In genomic region chr1:224500802-224501201, GRCh38 we compare ENCODE assay signal across 16 cellular contexts.
DNase-seq lines count a peak whose midpoint lies in the region; ATAC-seq and TF ChIP-seq lines count a peak whose summit lies in the region.
"Had no signal": no experiment of that assay in that cellular context is flagged by ENCODE, and none has a peak within 500 bp of the region (broad histone marks: within the 10 kb centered on the region; RNA-seq: fewer than 3 reads in every experiment).

No MANE protein-coding gene starts in this region.

- CTCF ChIA-PET in activated CD8-positive, alpha-beta T cell treated with anti-CD3 and anti-CD28 coated beads, Interleukin-2, amount 10 ng/mL, durations not matched to agents 7 days and 5 days (lab: Charles Lee), result interaction anchor here (3.8 kb wide), 1 partner anchor 12 kb away, joined by 34 read pairs; no protein-coding TSS in a partner anchor
- CTCF ChIA-PET in activated CD8-positive, alpha-beta T cell treated with anti-CD3 and anti-CD28 coated beads for 36 hours (lab: Charles Lee), result interaction anchor here (5.6 kb wide), 1 partner anchor 13 kb away, joined by 38 read pairs; no protein-coding TSS in a partner anchor

- TF ChIP-seq CTCF in activated CD8-positive, alpha-beta T cell treated with anti-CD3 and anti-CD28 coated beads for 36 hours (IDR thresholded peaks at IDR 0.05), result no peak
- TF ChIP-seq CTCF in osteoblast (IDR thresholded peaks at IDR 0.05; ENCODE audit: extremely low read depth, low read depth, low read length) (no peak), left lung (IDR thresholded peaks at IDR 0.05) (no peak), left ventricle myocardium inferior (IDR thresholded peaks at IDR 0.05; ENCODE audit: borderline replicate concordance) (no peak)

- no peaks in the 10 kb centered on the region for H3K27me3 Mint-ChIP-seq in activated CD8-positive, alpha-beta T cell treated with anti-CD3 and anti-CD28 coated beads, Interleukin-2, amount 10 ng/mL, durations not matched to agents 7 days and 5 days (ENCODE audit: low read depth)
- H3K27me3 Mint-ChIP-seq in activated CD8-positive, alpha-beta T cell treated with anti-CD3 and anti-CD28 coated beads for 36 hours, result no peaks in the 10 kb centered on the region
- peaks cover 6% of the 10 kb centered on the region for H3K27me3 Mint-ChIP-seq in activated T-cell treated with anti-CD3 and anti-CD28 coated beads, Interleukin-2, amount 50 U/mL, for 24 hours

- H3K27ac ChIP-seq in osteoblast (ENCODE audit: low read depth, low read length), result no peak overlapping the region
- H3K27ac ChIP-seq in left lung, result no peak overlapping the region
- no peak overlapping the region for H3K27ac ChIP-seq in left ventricle myocardium inferior (replicated peaks)
- H3K27ac ChIP-seq: adrenal gland had no signal

- no peaks in the 10 kb centered on the region for H3K36me3 ChIP-seq in osteoblast (ENCODE audit: insufficient read depth, low read length)
- no peaks in the 10 kb centered on the region for H3K36me3 ChIP-seq in left lung
- no peaks in the 10 kb centered on the region for H3K36me3 ChIP-seq in left ventricle myocardium inferior
- H3K36me3 ChIP-seq: adrenal gland had no signal

- no peaks in the 10 kb centered on the region for H3K27me3 ChIP-seq in osteoblast (ENCODE audit: insufficient read depth, low read length)
- no peaks in the 10 kb centered on the region for H3K27me3 ChIP-seq in left lung
- H3K27me3 ChIP-seq in left ventricle myocardium inferior (ENCODE audit: low read depth), result no peaks in the 10 kb centered on the region
- H3K27me3 ChIP-seq: adrenal gland had no signal

- DNase-seq in activated CD8-positive, alpha-beta T cell treated with anti-CD3 and anti-CD28 coated beads, Interleukin-2, amount 10 ng/mL, durations not matched to agents 7 days and 5 days, result peak; percentile 38
- no peak for DNase-seq in activated CD8-positive, alpha-beta T cell treated with anti-CD3 and anti-CD28 coated beads for 36 hours
- peak; percentile 90 for DNase-seq in NCI-H1694 (lab: John Stamatoyannopoulos, UW)
- DNase-seq in UCSD-AML1 (lab: John Stamatoyannopoulos, UW; ENCODE audit: unreplicated experiment), result peak; percentile 37
- DNase-seq in osteoblast (ENCODE audit: insufficient read length, low spot score, missing footprints), result peak; percentile 76
- DNase-seq in activated T-cell treated with anti-CD3 and anti-CD28 coated beads, Interleukin-2, amount 50 U/mL, for 24 hours, result no peak
- DNase-seq in left lung, result no peak
- no peak for DNase-seq in left ventricle myocardium inferior
- DNase-seq: adrenal gland; cerebellar nuclear complex; H9; Karpas-422; midbrain; NCI-H2029; NK-92 treated with Interleukin-12 subunit alpha and Interleukin-12 subunit beta, amount 100 ng/mL, for 24 hours; SIG-M5 had no signal

- ATAC-seq in activated CD8-positive, alpha-beta T cell treated with anti-CD3 and anti-CD28 coated beads, Interleukin-2, amount 10 ng/mL, durations not matched to agents 7 days and 5 days, result peak; percentile 34
- no peak for ATAC-seq in activated CD8-positive, alpha-beta T cell treated with anti-CD3 and anti-CD28 coated beads for 36 hours
- ATAC-seq in left lung, result no peak

- POLR2A ChIA-PET in activated CD8-positive, alpha-beta T cell treated with anti-CD3 and anti-CD28 coated beads, Interleukin-2, amount 10 ng/mL, durations not matched to agents 7 days and 5 days (lab: Charles Lee), result no interaction called here
- POLR2A ChIA-PET in activated CD8-positive, alpha-beta T cell treated with anti-CD3 and anti-CD28 coated beads for 36 hours (lab: Charles Lee), result no interaction called here

- H3K9me3 ChIP-seq in osteoblast (ENCODE audit: low read depth, low read length) (no peaks in the 10 kb centered on the region), left lung (no peaks in the 10 kb centered on the region), left ventricle myocardium inferior (replicated peaks) (peaks cover 5% of the 10 kb centered on the region)
- H3K9me3 ChIP-seq: adrenal gland had no signal

- H4K20me1 ChIP-seq in osteoblast (ENCODE audit: insufficient read depth, low read length), result no peaks in the 10 kb centered on the region

- H3K36me3 Mint-ChIP-seq in activated CD8-positive, alpha-beta T cell treated with anti-CD3 and anti-CD28 coated beads, Interleukin-2, amount 10 ng/mL, durations not matched to agents 7 days and 5 days (ENCODE audit: low read depth), result no peaks in the 10 kb centered on the region
- no peaks in the 10 kb centered on the region for H3K36me3 Mint-ChIP-seq in activated CD8-positive, alpha-beta T cell treated with anti-CD3 and anti-CD28 coated beads for 36 hours (ENCODE audit: low read depth)
- H3K36me3 Mint-ChIP-seq in activated T-cell treated with anti-CD3 and anti-CD28 coated beads, Interleukin-2, amount 50 U/mL, for 24 hours (ENCODE audit: low read depth), result no peaks in the 10 kb centered on the region

- intact Hi-C loops in activated CD8-positive, alpha-beta T cell treated with anti-CD3 and anti-CD28 coated beads for 36 hours (cut with micrococcal nuclease), result no loop called here
- intact Hi-C loops in left lung (cut with DNase I) (no loop called here), left ventricle myocardium inferior (cut with micrococcal nuclease) (no loop called here)

- peaks cover 6% of the 10 kb centered on the region for H3K9me3 Mint-ChIP-seq in activated CD8-positive, alpha-beta T cell treated with anti-CD3 and anti-CD28 coated beads, Interleukin-2, amount 10 ng/mL, durations not matched to agents 7 days and 5 days (ENCODE audit: insufficient read depth)
- H3K9me3 Mint-ChIP-seq in activated CD8-positive, alpha-beta T cell treated with anti-CD3 and anti-CD28 coated beads for 36 hours, result peaks cover 7% of the 10 kb centered on the region
- peaks cover 5% of the 10 kb centered on the region for H3K9me3 Mint-ChIP-seq in activated T-cell treated with anti-CD3 and anti-CD28 coated beads, Interleukin-2, amount 50 U/mL, for 24 hours

- H3K4me2 ChIP-seq in osteoblast (ENCODE audit: insufficient read depth, low read length), result no peak overlapping the region

- H3K4me1 ChIP-seq in osteoblast (ENCODE audit: insufficient read depth, low read length), result peaks cover 60% of the 10 kb centered on the region
- H3K4me1 ChIP-seq in left lung, result peaks cover 31 to 48% of the 10 kb centered on the region in 2 donors
- peaks cover 58% of the 10 kb centered on the region for H3K4me1 ChIP-seq in left ventricle myocardium inferior

- peaks cover 74% of the 10 kb centered on the region for H3K4me1 Mint-ChIP-seq in activated CD8-positive, alpha-beta T cell treated with anti-CD3 and anti-CD28 coated beads, Interleukin-2, amount 10 ng/mL, durations not matched to agents 7 days and 5 days (ENCODE audit: low read depth)
- peaks cover 56% of the 10 kb centered on the region for H3K4me1 Mint-ChIP-seq in activated CD8-positive, alpha-beta T cell treated with anti-CD3 and anti-CD28 coated beads for 36 hours (ENCODE audit: low read depth)
- H3K4me1 Mint-ChIP-seq in activated T-cell treated with anti-CD3 and anti-CD28 coated beads, Interleukin-2, amount 50 U/mL, for 24 hours (ENCODE audit: low read depth), result peaks cover 55% of the 10 kb centered on the region

- H3K4me3 ChIP-seq in osteoblast (ENCODE audit: insufficient read depth, low read length) (no peak overlapping the region), left lung (no peak overlapping the region), left ventricle myocardium inferior (no peak overlapping the region)
- H3K4me3 ChIP-seq: adrenal gland had no signal

- H3K27ac Mint-ChIP-seq in activated CD8-positive, alpha-beta T cell treated with anti-CD3 and anti-CD28 coated beads, Interleukin-2, amount 10 ng/mL, durations not matched to agents 7 days and 5 days, result peak overlapping the region; percentile 9
- no peak overlapping the region for H3K27ac Mint-ChIP-seq in activated CD8-positive, alpha-beta T cell treated with anti-CD3 and anti-CD28 coated beads for 36 hours
- no peak overlapping the region for H3K27ac Mint-ChIP-seq in activated T-cell treated with anti-CD3 and anti-CD28 coated beads, Interleukin-2, amount 50 U/mL, for 24 hours

- H3K79me2 ChIP-seq in osteoblast (ENCODE audit: insufficient read depth, low read length), result no peaks in the 10 kb centered on the region

- peak overlapping the region; percentile 7 for H2AFZ ChIP-seq in osteoblast (ENCODE audit: low read length)

- H3K4me3 Mint-ChIP-seq in activated CD8-positive, alpha-beta T cell treated with anti-CD3 and anti-CD28 coated beads, Interleukin-2, amount 10 ng/mL, durations not matched to agents 7 days and 5 days, result no peak overlapping the region
- H3K4me3 Mint-ChIP-seq in activated CD8-positive, alpha-beta T cell treated with anti-CD3 and anti-CD28 coated beads for 36 hours, result no peak overlapping the region
- H3K4me3 Mint-ChIP-seq in activated T-cell treated with anti-CD3 and anti-CD28 coated beads, Interleukin-2, amount 50 U/mL, for 24 hours, result no peak overlapping the region
- H3K4me3 Mint-ChIP-seq: H9 had no signal

Comparison
In these comparisons a context has a peak if more than half of its experiments do, and no peak if none do; other contexts are left out.
1. DNase-seq: peak in activated CD8-positive, alpha-beta T cell treated with anti-CD3 and anti-CD28 coated beads, Interleukin-2, amount 10 ng/mL, durations not matched to agents 7 days and 5 days (single experiment), NCI-H1694 (single experiment), UCSD-AML1 (single experiment) and osteoblast (single experiment); none in activated CD8-positive, alpha-beta T cell treated with anti-CD3 and anti-CD28 coated beads for 36 hours (single experiment), activated T-cell treated with anti-CD3 and anti-CD28 coated beads, Interleukin-2, amount 50 U/mL, for 24 hours (single experiment), left lung (0 of 2) and left ventricle myocardium inferior (single experiment).